35 cellular contexts compared by ENCODE assay signal in the genomic region with DNA sequence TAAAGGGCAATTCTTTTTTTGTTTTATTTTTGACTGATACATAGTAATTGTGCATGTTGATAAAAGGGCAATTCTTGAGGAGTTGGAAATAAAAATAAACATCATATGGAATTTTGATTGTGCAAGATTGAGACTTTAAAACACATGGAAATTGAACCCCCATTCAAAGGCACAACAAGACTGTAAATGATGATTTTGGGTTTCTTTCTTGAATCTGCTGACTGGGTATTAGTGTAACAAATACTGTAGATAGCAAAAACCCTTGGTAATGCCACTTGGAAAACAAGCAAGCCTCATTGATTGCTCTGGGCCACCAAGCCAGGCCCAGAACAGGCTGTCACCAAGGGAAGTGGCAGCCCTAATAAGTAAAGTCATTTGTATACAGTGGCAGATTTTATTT.
"Had no signal": no experiment of that assay in that cellular context is flagged by ENCODE, and none has a peak within 500 bp of the region (broad histone marks: within the 10 kb centered on the region; RNA-seq: fewer than 3 reads in every experiment).

No MANE protein-coding gene starts in this region.

- H3K36me3 ChIP-seq: adrenal gland, breast epithelium, cardiac muscle cell, heart right ventricle had no signal

- FAIRE-seq: TTC549 had no signal

- H3K27ac Mint-ChIP-seq: activated B cell treated with CpG ODN at 0.5 μM for 24 hours; activated CD8-positive, alpha-beta T cell treated with anti-CD3 and anti-CD28 coated beads for 36 hours; activated naive CD8-positive, alpha-beta T cell; activated T-helper 17 cell treated with anti-CD3 and anti-CD28 coated beads, Interleukin-2, amount 50 U/mL, for 72 hours; brain; dendritic cell treated with granulocyte-macrophage colony-stimulating factor and Interleukin-4, amounts not matched to agents 40 ng/mL and 50 ng/mL, for 4 days; endodermal cell had no signal

- H3K27me3 ChIP-seq: adrenal gland, breast epithelium, cardiac muscle cell, dorsolateral prefrontal cortex, gastroesophageal sphincter, heart right ventricle had no signal

- H3K27ac ChIP-seq: adrenal gland, breast epithelium, cardiac muscle cell, coronary artery, dorsolateral prefrontal cortex, gastroesophageal sphincter, heart right ventricle, VCaP had no signal

- H3K4me3 ChIP-seq: adrenal gland, breast epithelium, cardiac muscle cell, coronary artery, dorsolateral prefrontal cortex, gastroesophageal sphincter, heart right ventricle had no signal

- DNase-seq: activated B cell treated with CpG ODN at 0.5 μM for 24 hours; activated CD4-positive, alpha-beta T cell treated with anti-CD3 and anti-CD28 coated beads for 48 hours; activated CD4-positive, alpha-beta T cell treated with anti-CD3 and anti-CD28 coated beads, Interleukin-2, amount 50 U/mL, for 1 hour; activated CD4-positive, alpha-beta T cell treated with anti-CD3 and anti-CD28 coated beads, Interleukin-2, amount 50 U/mL, for 48 hours; activated CD8-positive, alpha-beta memory T cell treated with anti-CD3 and anti-CD28 coated beads for 24 hours; activated CD8-positive, alpha-beta T cell treated with anti-CD3 and anti-CD28 coated beads for 36 hours; activated effector memory CD4-positive, alpha-beta T cell treated with Interleukin-2 at 50 U/mL for 16 hours; activated gamma-delta T cell treated with Interleukin-2 at 50 U/mL for 16 hours; activated naive CD4-positive, alpha-beta T cell treated with anti-CD3 and anti-CD28 coated beads, Interleukin-2, amount 50 U/mL, for 16 hours; activated naive CD4-positive, alpha-beta T cell treated with Interleukin-2 at 50 U/mL for 16 hours; activated T-cell treated with anti-CD3 and anti-CD28 coated beads, Interleukin-2, amount 50 U/mL, for 4 hours; adrenal gland; amygdala; aorta; central memory CD4-positive, alpha-beta T cell; cerebellar nuclear complex; dorsolateral prefrontal cortex; effector memory CD4-positive, alpha-beta T cell; endodermal cell; foreskin melanocyte; heart right ventricle; hippocampal formation; T-helper 2 cell had no signal

- H3K36me3 Mint-ChIP-seq: activated naive CD8-positive, alpha-beta T cell had no signal

- ATAC-seq: activated CD4-positive, CD25-positive, alpha-beta regulatory T cell treated with anti-CD3 and anti-CD28 coated beads, Interleukin-2, amount 50 U/mL, for 24 hours; activated CD8-positive, alpha-beta T cell treated with anti-CD3 and anti-CD28 coated beads for 36 hours; activated T-cell treated with anti-CD3 and anti-CD28 coated beads, Interleukin-2, amount 50 U/mL, for 4 hours; activated T-helper 17 cell treated with anti-CD3 and anti-CD28 coated beads, Interleukin-2, amount 50 U/mL, for 72 hours; esophagus mucosa; gastroesophageal sphincter; heart right ventricle had no signal

- H3K4me3 Mint-ChIP-seq: activated B cell treated with CpG ODN at 0.5 μM for 24 hours; activated CD8-positive, alpha-beta T cell treated with anti-CD3 and anti-CD28 coated beads for 36 hours; activated naive CD8-positive, alpha-beta T cell; activated T-cell treated with anti-CD3 and anti-CD28 coated beads, Interleukin-2, amount 50 U/mL, for 4 hours; activated T-helper 17 cell treated with anti-CD3 and anti-CD28 coated beads, Interleukin-2, amount 50 U/mL, for 72 hours; brain; dendritic cell treated with granulocyte-macrophage colony-stimulating factor and Interleukin-4, amounts not matched to agents 40 ng/mL and 50 ng/mL, for 4 days; endodermal cell had no signal

- H3K4me1 ChIP-seq: adrenal gland, breast epithelium, gastroesophageal sphincter, heart right ventricle had no signal

- H3K4me1 Mint-ChIP-seq: activated B cell treated with CpG ODN at 0.5 μM for 24 hours; activated T-helper 17 cell treated with anti-CD3 and anti-CD28 coated beads, Interleukin-2, amount 50 U/mL, for 72 hours; brain; endodermal cell had no signal

- H3K9me3 ChIP-seq: adrenal gland, breast epithelium, gastroesophageal sphincter, heart right ventricle had no signal

- H3K9me3 Mint-ChIP-seq: activated B cell treated with CpG ODN at 0.5 μM for 24 hours; activated CD8-positive, alpha-beta T cell treated with anti-CD3 and anti-CD28 coated beads for 36 hours; activated T-cell treated with anti-CD3 and anti-CD28 coated beads, Interleukin-2, amount 50 U/mL, for 4 hours; activated T-helper 17 cell treated with anti-CD3 and anti-CD28 coated beads, Interleukin-2, amount 50 U/mL, for 72 hours; brain; dendritic cell treated with granulocyte-macrophage colony-stimulating factor and Interleukin-4, amounts not matched to agents 40 ng/mL and 50 ng/mL, for 4 days; endodermal cell had no signal

- H3K27me3 Mint-ChIP-seq: brain; dendritic cell treated with granulocyte-macrophage colony-stimulating factor and Interleukin-4, amounts not matched to agents 40 ng/mL and 50 ng/mL, for 4 days had no signal
